8 cellular contexts compared by ENCODE assay signal in the genomic region with DNA sequence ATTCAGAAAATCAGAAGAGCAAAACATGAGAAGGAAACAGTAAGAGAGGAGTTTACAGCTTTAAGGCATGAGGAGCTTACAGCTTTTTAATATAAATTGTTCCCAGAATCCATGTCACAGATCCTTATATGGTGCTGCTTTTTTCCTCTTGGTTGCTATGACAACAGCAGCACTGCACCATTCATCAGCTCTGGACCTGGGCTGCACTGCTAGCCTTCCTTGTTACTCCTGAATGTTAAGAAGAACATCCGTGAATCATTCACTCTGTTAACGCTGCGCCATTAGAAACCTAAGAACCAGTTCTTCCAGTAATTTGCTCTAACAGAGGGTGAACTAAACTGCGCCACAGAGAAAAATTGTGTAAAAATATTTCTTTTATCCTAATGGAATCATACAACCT.
A peak's percentile ranks its signal among the peaks of the same experiment; 100 is the strongest.
DNase-seq lines count a peak whose midpoint lies in the region; FAIRE-seq lines count a peak whose summit lies in the region.

No MANE protein-coding gene starts in this region.

- peak; percentile 17 for FAIRE-seq in urothelium cell line (lab: Jason Lieb, UNC)

- H3K4me3 Mint-ChIP-seq in T-helper 2 cell treated with Interferon-gamma antibody and Interleukin-4, amounts not matched to agents 5 μg/mL and 100 μg/mL, for 36 hours, result no peak overlapping the region

- no peaks in the 10 kb centered on the region for H3K27me3 Mint-ChIP-seq in T-helper 2 cell treated with Interferon-gamma antibody and Interleukin-4, amounts not matched to agents 5 μg/mL and 100 μg/mL, for 36 hours (ENCODE audit: low read depth)

- no peaks in the 10 kb centered on the region for H3K4me1 Mint-ChIP-seq in T-helper 2 cell treated with Interferon-gamma antibody and Interleukin-4, amounts not matched to agents 5 μg/mL and 100 μg/mL, for 36 hours (ENCODE audit: low read depth)

- DNase-seq in SIG-M5 treated with dmso at 0.1 percent for 504 hours (lab: John Stamatoyannopoulos, UW; ENCODE audit: unreplicated experiment), result peak; percentile 80
- no peak for DNase-seq in SIG-M5 (lab: John Stamatoyannopoulos, UW)
- peak; percentile 89 for DNase-seq in astrocyte of the hippocampus (ENCODE audit: low read depth, low spot score)
- DNase-seq in iris pigment epithelial cell (ENCODE audit: low read depth), result peak; percentile 29
- no peak for DNase-seq in urothelium cell line (ENCODE audit: low spot score)
- no peak for DNase-seq in T-helper 2 cell treated with Interferon-gamma antibody and Interleukin-4, amounts not matched to agents 5 μg/mL and 100 μg/mL, for 36 hours (ENCODE audit: low spot score)
- DNase-seq in NCI-H226, result no peak
- no peak for DNase-seq in NCI-H446 (lab: John Stamatoyannopoulos, UW)

- no peak overlapping the region for H3K27ac Mint-ChIP-seq in T-helper 2 cell treated with Interferon-gamma antibody and Interleukin-4, amounts not matched to agents 5 μg/mL and 100 μg/mL, for 36 hours

- H3K36me3 Mint-ChIP-seq in T-helper 2 cell treated with Interferon-gamma antibody and Interleukin-4, amounts not matched to agents 5 μg/mL and 100 μg/mL, for 36 hours (ENCODE audit: low read depth), result no peaks in the 10 kb centered on the region

- no peaks in the 10 kb centered on the region for H3K9me3 Mint-ChIP-seq in T-helper 2 cell treated with Interferon-gamma antibody and Interleukin-4, amounts not matched to agents 5 μg/mL and 100 μg/mL, for 36 hours

Comparison
In these comparisons a context has a peak if more than half of its experiments do, and no peak if none do; other contexts are left out.
1. DNase-seq: peak in SIG-M5 treated with dmso at 0.1 percent for 504 hours (single experiment), astrocyte of the hippocampus (single experiment) and iris pigment epithelial cell (single experiment); none in SIG-M5 (single experiment), urothelium cell line (single experiment), T-helper 2 cell treated with Interferon-gamma antibody and Interleukin-4, amounts not matched to agents 5 μg/mL and 100 μg/mL, for 36 hours (single experiment), NCI-H226 (single experiment) and NCI-H446 (0 of 2).